ENCODE assay signal across 8 cellular contexts in genomic region chr7:150992833-150993302, GRCh38. TPM values are rescaled to one million over a fixed set of nuclear protein-coding genes. Genes with fewer than 3 reads are reported as not detected.
DNase-seq lines count a peak whose midpoint lies in the region; ATAC-seq and FAIRE-seq lines count a peak whose summit lies in the region.

No MANE protein-coding gene starts in this region.

- intact Hi-C loops in naive thymus-derived CD4-positive, alpha-beta T cell (cut with micrococcal nuclease) = no loop called here

- ATAC-seq in GM18511 (IDR thresholded peaks at IDR 0.05; ENCODE audit: unreplicated experiment) (peak; percentile 69), HG03108 (IDR thresholded peaks at IDR 0.05; ENCODE audit: unreplicated experiment) (peak; percentile 51), GM19324 (IDR thresholded peaks at IDR 0.05; ENCODE audit: low FRiP score, unreplicated experiment) (no peak), HG03139 (IDR thresholded peaks at IDR 0.05; ENCODE audit: unreplicated experiment) (no peak)
- ATAC-seq in activated naive CD8-positive, alpha-beta T cell treated with anti-CD3 and anti-CD28 coated beads, Interleukin-2, amount 50 U/mL, for 24 hours = peak; percentile 45
- peak; percentile 48 for ATAC-seq in naive thymus-derived CD4-positive, alpha-beta T cell

- peaks cover 0 to 20% (median 15%) of the 10 kb centered on the region in 3 experiments for H3K9me3 ChIP-seq in naive thymus-derived CD4-positive, alpha-beta T cell (ENCODE audit: control insufficient read depth in 2 of 3, low read length in 3 of 3)

- H3K27ac Mint-ChIP-seq in activated naive CD8-positive, alpha-beta T cell treated with anti-CD3 and anti-CD28 coated beads, Interleukin-2, amount 50 U/mL, for 24 hours = peak overlapping the region; percentile 58
- H3K27ac Mint-ChIP-seq in naive thymus-derived CD4-positive, alpha-beta T cell = peak overlapping the region in 3 of 9 donors; percentile 11 to 70 (median 60)

- H3K27ac ChIP-seq in naive thymus-derived CD4-positive, alpha-beta T cell (ENCODE audit: low read depth, low read length) = no peak overlapping the region

- peaks cover 21% of the 10 kb centered on the region for H3K4me1 Mint-ChIP-seq in activated naive CD8-positive, alpha-beta T cell treated with anti-CD3 and anti-CD28 coated beads, Interleukin-2, amount 50 U/mL, for 24 hours
- peaks cover 18 to 60% (median 40%) of the 10 kb centered on the region in 7 donors for H3K4me1 Mint-ChIP-seq in naive thymus-derived CD4-positive, alpha-beta T cell

- H3K4me3 Mint-ChIP-seq in activated naive CD8-positive, alpha-beta T cell treated with anti-CD3 and anti-CD28 coated beads, Interleukin-2, amount 50 U/mL, for 24 hours = no peak overlapping the region
- peak overlapping the region in 1 of 10 donors; percentile 30 for H3K4me3 Mint-ChIP-seq in naive thymus-derived CD4-positive, alpha-beta T cell

- peaks cover 10% of the 10 kb centered on the region for H3K27me3 Mint-ChIP-seq in activated naive CD8-positive, alpha-beta T cell treated with anti-CD3 and anti-CD28 coated beads, Interleukin-2, amount 50 U/mL, for 24 hours
- peaks cover 0 to 11% (median 0%) of the 10 kb centered on the region in 5 donors for H3K27me3 Mint-ChIP-seq in naive thymus-derived CD4-positive, alpha-beta T cell

- H3K27me3 ChIP-seq in naive thymus-derived CD4-positive, alpha-beta T cell (ENCODE audit: control insufficient read depth in 2 of 2, insufficient read depth in 2 of 2, low read length in 2 of 2) = no peaks in the 10 kb centered on the region

- DNase-seq in activated naive CD8-positive, alpha-beta T cell treated with anti-CD3 and anti-CD28 coated beads, Interleukin-2, amount 50 U/mL, for 24 hours = no peak
- DNase-seq in naive thymus-derived CD4-positive, alpha-beta T cell = peak in 1 of 9 donors; percentile 41
- no peak for DNase-seq in effector CD4-positive, alpha-beta T cell
- no peak for DNase-seq in GM19239 (ENCODE audit: insufficient read length, low spot score)

- CTCF ChIA-PET in naive thymus-derived CD4-positive, alpha-beta T cell (lab: Charles Lee) = interaction anchor here (1.0 to 3.1 kb wide), 4 partner anchors 8 to 95 kb away, joined by 3 to 20 read pairs (median 6); no protein-coding TSS in a partner anchor

- no peaks in the 10 kb centered on the region for H3K36me3 Mint-ChIP-seq in activated naive CD8-positive, alpha-beta T cell treated with anti-CD3 and anti-CD28 coated beads, Interleukin-2, amount 50 U/mL, for 24 hours (ENCODE audit: low read depth)
- peaks cover 1 to 16% (median 8%) of the 10 kb centered on the region in 5 donors for H3K36me3 Mint-ChIP-seq in naive thymus-derived CD4-positive, alpha-beta T cell

- no peak for FAIRE-seq in GM19239 (lab: Jason Lieb, UNC)

- no peak overlapping the region for H3K4me3 ChIP-seq in naive thymus-derived CD4-positive, alpha-beta T cell (ENCODE audit: low read length)

- POLR2A ChIA-PET in naive thymus-derived CD4-positive, alpha-beta T cell (lab: Charles Lee) = interaction anchor here (0.7 to 3.5 kb wide), 3 partner anchors 8 to 20 kb away, joined by 3 to 33 read pairs (median 15); no protein-coding TSS in a partner anchor

- no peaks in the 10 kb centered on the region for H3K36me3 ChIP-seq in naive thymus-derived CD4-positive, alpha-beta T cell (ENCODE audit: control insufficient read depth in 2 of 3, insufficient read depth in 3 of 3, low read length in 3 of 3)

- peaks cover 17% of the 10 kb centered on the region for H3K9me3 Mint-ChIP-seq in activated naive CD8-positive, alpha-beta T cell treated with anti-CD3 and anti-CD28 coated beads, Interleukin-2, amount 50 U/mL, for 24 hours
- H3K9me3 Mint-ChIP-seq in naive thymus-derived CD4-positive, alpha-beta T cell = peaks cover 0 to 29% (median 20%) of the 10 kb centered on the region in 11 donors

- H3K4me1 ChIP-seq in naive thymus-derived CD4-positive, alpha-beta T cell (ENCODE audit: control insufficient read depth in 2 of 2, insufficient read depth in 2 of 2, low read length in 2 of 2) = peaks cover 7 to 48% of the 10 kb centered on the region in 2 donors

RNA-seq across cellular contexts. Expression of gene NOS3, which starts 2.1 kb away (rescaled TPM):
- total RNA-seq in naive thymus-derived CD4-positive, alpha-beta T cell = 10 to 100 TPM in 1 of 5 experiments, 1 to 10 TPM in 4; 2.8 to 19.1 (median 7.9) TPM
- 10 to 100 TPM in 1 of 2 donors, 1 to 10 TPM in 1; 4.6 to 12.7 TPM for polyA plus RNA-seq in naive thymus-derived CD4-positive, alpha-beta T cell

RNA-seq across cellular contexts. Expression of gene KCNH2, which starts 14.7 kb away (rescaled TPM):
- total RNA-seq in naive thymus-derived CD4-positive, alpha-beta T cell = 1 to 10 TPM in 4 of 5 experiments, under 1 TPM in 1; 0.56 to 4.9 (median 3.2) TPM
- polyA plus RNA-seq in naive thymus-derived CD4-positive, alpha-beta T cell = 1 to 10 TPM; 3.0 to 5.2 TPM

RNA-seq across cellular contexts. Expression of gene ATG9B, which starts 31.4 kb away (rescaled TPM):
- total RNA-seq in naive thymus-derived CD4-positive, alpha-beta T cell = 10 to 100 TPM; 11.3 to 46.6 (median 20.9) TPM
- 10 to 100 TPM; 27.0 to 49.4 TPM for polyA plus RNA-seq in naive thymus-derived CD4-positive, alpha-beta T cell

RNA-seq across cellular contexts. Expression of gene ABCB8, which starts 35.4 kb away (rescaled TPM):
- 10 to 100 TPM; 59.7 to 88.0 (median 76.6) TPM for total RNA-seq in naive thymus-derived CD4-positive, alpha-beta T cell
- 10 to 100 TPM; 13.8 to 18.6 TPM for polyA plus RNA-seq in naive thymus-derived CD4-positive, alpha-beta T cell

RNA-seq across cellular contexts. Expression of gene ASIC3, which starts 55.5 kb away (rescaled TPM):
- total RNA-seq in naive thymus-derived CD4-positive, alpha-beta T cell = 10 to 100 TPM in 4 of 5 experiments, 1 to 10 TPM in 1; 6.7 to 17.7 (median 13.7) TPM
- polyA plus RNA-seq in naive thymus-derived CD4-positive, alpha-beta T cell = not detected

Comparison
In these comparisons a context has a peak if more than half of its experiments do, and no peak if none do; other contexts are left out.
1. ATAC-seq: peak in GM18511 (single experiment), HG03108 (single experiment), activated naive CD8-positive, alpha-beta T cell treated with anti-CD3 and anti-CD28 coated beads, Interleukin-2, amount 50 U/mL, for 24 hours (single experiment) and naive thymus-derived CD4-positive, alpha-beta T cell (single experiment); none in GM19324 (single experiment) and HG03139 (single experiment).